In the genomic region with DNA sequence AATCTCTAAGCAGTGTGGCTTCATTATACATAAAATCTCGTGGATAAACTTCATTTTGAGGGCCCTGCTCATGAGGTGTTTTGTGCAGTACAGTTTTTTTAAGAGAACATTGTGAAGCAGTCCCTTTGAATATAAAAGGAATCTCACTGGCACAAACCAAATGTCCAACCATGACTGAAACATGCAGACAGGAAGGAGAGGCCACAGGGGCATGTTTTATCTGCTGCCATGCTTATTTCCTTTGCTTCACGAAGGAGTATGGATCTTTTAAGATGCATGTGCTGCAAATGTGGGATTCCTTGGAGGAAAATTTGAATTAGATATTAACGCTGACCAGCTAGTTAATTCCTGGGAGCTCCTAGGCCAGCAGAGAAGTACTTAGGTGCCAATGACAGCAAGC, we compare ENCODE assay signal across 19 cellular contexts.
DNase-seq lines count a peak whose midpoint lies in the region; ATAC-seq and TF ChIP-seq lines count a peak whose summit lies in the region.
"Had no signal": no experiment of that assay in that cellular context is flagged by ENCODE, and none has a peak within 500 bp of the region (broad histone marks: within the 10 kb centered on the region; RNA-seq: fewer than 3 reads in every experiment).

No MANE protein-coding gene starts in this region.

- ATAC-seq in right cardiac atrium (no peak), left ventricle myocardium superior (no peak)
- ATAC-seq in activated CD8-positive, alpha-beta memory T cell treated with anti-CD3 and anti-CD28 coated beads, Interleukin-2, amount 10 ng/mL, durations not matched to agents 7 days and 5 days = no peak
- ATAC-seq: CD8-positive, alpha-beta T cell; GM12878 had no signal

- H3K27me3 Mint-ChIP-seq in nephron (ENCODE audit: low read depth) = no peaks in the 10 kb centered on the region
- no peaks in the 10 kb centered on the region for H3K27me3 Mint-ChIP-seq in activated CD8-positive, alpha-beta memory T cell treated with anti-CD3 and anti-CD28 coated beads, Interleukin-2, amount 10 ng/mL, durations not matched to agents 7 days and 5 days

- H3K4me1 ChIP-seq in right cardiac atrium (ENCODE audit: control insufficient read depth, insufficient read depth, low read length) (peaks cover 6% of the 10 kb centered on the region), esophagus muscularis mucosa (peaks cover 13 to 46% (median 43%) of the 10 kb centered on the region in 4 donors), adrenal gland (replicated peaks in 1 of 2) (peaks cover 7% of the 10 kb centered on the region in 2 donors)
- H3K4me1 ChIP-seq: BLaER1 treated with 17β-estradiol and CSF1 and Interleukin-3, amounts not matched to agents 10 nM and 100 nM had no signal

- H3K9me3 ChIP-seq in right cardiac atrium (ENCODE audit: control insufficient read depth, low read length) (no peaks in the 10 kb centered on the region), esophagus muscularis mucosa (no peaks in the 10 kb centered on the region), adrenal gland (replicated peaks in 1 of 3) (no peaks in the 10 kb centered on the region)
- H3K9me3 ChIP-seq: BLaER1 treated with 17β-estradiol and CSF1 and Interleukin-3, amounts not matched to agents 10 nM and 100 nM had no signal

- DNase-seq in right cardiac atrium (no peak), left ventricle myocardium superior (no peak), esophagus muscularis mucosa (ENCODE audit: extremely low spot score) (no peak), adrenal gland (no peak)
- no peak for DNase-seq in activated CD8-positive, alpha-beta memory T cell treated with anti-CD3 and anti-CD28 coated beads, Interleukin-2, amount 10 ng/mL, durations not matched to agents 7 days and 5 days
- DNase-seq in stimulated activated CD4-positive, alpha-beta T cell treated with anti-CD3 and anti-CD28 coated beads, Interleukin-4, amount 100 ng/mL, for 24 hours = no peak
- DNase-seq: Calu3; CD8-positive, alpha-beta T cell; KG1; NCI-H1417 treated with DMSO at 0.1 percent for 48 hours; NCI-H1930; NCI-H226; NCI-H524; NCI-H82; OCI-M1; SHP77 treated with DMSO at 0.1 percent for 48 hours had no signal

- peaks cover 13% of the 10 kb centered on the region for H3K36me3 Mint-ChIP-seq in nephron (ENCODE audit: low read depth)
- no peaks in the 10 kb centered on the region for H3K36me3 Mint-ChIP-seq in activated CD8-positive, alpha-beta memory T cell treated with anti-CD3 and anti-CD28 coated beads, Interleukin-2, amount 10 ng/mL, durations not matched to agents 7 days and 5 days
- H3K36me3 Mint-ChIP-seq: CD8-positive, alpha-beta T cell had no signal

- intact Hi-C loops in right cardiac atrium (cut with DNase I) (no loop called here), left ventricle myocardium superior (cut with micrococcal nuclease) (no loop called here), esophagus muscularis mucosa (cut with DNase I) (no loop called here), adrenal gland (cut with DNase I) (no loop called here)

- H3K4me3 ChIP-seq in right cardiac atrium (ENCODE audit: low read length) (no peak overlapping the region), esophagus muscularis mucosa (no peak overlapping the region), adrenal gland (no peak overlapping the region)
- H3K4me3 ChIP-seq: BLaER1 treated with 17β-estradiol and CSF1 and Interleukin-3, amounts not matched to agents 10 nM and 100 nM; GM12878 had no signal

- H3K9me3 Mint-ChIP-seq in nephron = no peaks in the 10 kb centered on the region
- peaks cover 2% of the 10 kb centered on the region for H3K9me3 Mint-ChIP-seq in activated CD8-positive, alpha-beta memory T cell treated with anti-CD3 and anti-CD28 coated beads, Interleukin-2, amount 10 ng/mL, durations not matched to agents 7 days and 5 days (ENCODE audit: low read depth)
- H3K9me3 Mint-ChIP-seq: CD8-positive, alpha-beta T cell had no signal

- no peak for TF ChIP-seq CTCF in esophagus muscularis mucosa (IDR thresholded peaks at IDR 0.05)
- TF ChIP-seq CTCF in nephron (IDR thresholded peaks at IDR 0.05; ENCODE audit: unreplicated experiment in 3 of 3) = no peak
- no peak for TF ChIP-seq CTCF in adrenal gland (IDR thresholded peaks at IDR 0.05)

- H3K36me3 ChIP-seq in esophagus muscularis mucosa = peaks cover 0 to 10% (median 0%) of the 10 kb centered on the region in 4 donors
- no peaks in the 10 kb centered on the region for H3K36me3 ChIP-seq in adrenal gland (replicated peaks in 1 of 2)

- peaks cover 47% of the 10 kb centered on the region for H3K4me1 Mint-ChIP-seq in nephron
- H3K4me1 Mint-ChIP-seq in activated CD8-positive, alpha-beta memory T cell treated with anti-CD3 and anti-CD28 coated beads, Interleukin-2, amount 10 ng/mL, durations not matched to agents 7 days and 5 days = no peaks in the 10 kb centered on the region

- H3K27me3 ChIP-seq in right cardiac atrium (ENCODE audit: control insufficient read depth, insufficient read depth) = no peaks in the 10 kb centered on the region
- H3K27me3 ChIP-seq in esophagus muscularis mucosa = no peaks in the 10 kb centered on the region
- H3K27me3 ChIP-seq in adrenal gland = no peaks in the 10 kb centered on the region
- H3K27me3 ChIP-seq: BLaER1 treated with 17β-estradiol and CSF1 and Interleukin-3, amounts not matched to agents 10 nM and 100 nM had no signal

- CTCF ChIA-PET in activated CD8-positive, alpha-beta memory T cell treated with anti-CD3 and anti-CD28 coated beads, Interleukin-2, amount 10 ng/mL, durations not matched to agents 7 days and 5 days (lab: Charles Lee) = no interaction called here

- H3K27ac Mint-ChIP-seq in nephron = peak overlapping the region in 2 of 3 experiments; percentile 74 to 97
- H3K27ac Mint-ChIP-seq in activated CD8-positive, alpha-beta memory T cell treated with anti-CD3 and anti-CD28 coated beads, Interleukin-2, amount 10 ng/mL, durations not matched to agents 7 days and 5 days = no peak overlapping the region
- H3K27ac Mint-ChIP-seq: CD8-positive, alpha-beta T cell had no signal

- H3K4me3 Mint-ChIP-seq in nephron = no peak overlapping the region
- H3K4me3 Mint-ChIP-seq in activated CD8-positive, alpha-beta memory T cell treated with anti-CD3 and anti-CD28 coated beads, Interleukin-2, amount 10 ng/mL, durations not matched to agents 7 days and 5 days = no peak overlapping the region
- H3K4me3 Mint-ChIP-seq: CD8-positive, alpha-beta T cell had no signal

- H3K27ac ChIP-seq in right cardiac atrium (ENCODE audit: low read length) (peak overlapping the region; percentile 67), esophagus muscularis mucosa (replicated peaks in 1 of 4) (peak overlapping the region in 3 of 4 donors; percentile 59 to 71 (median 59)), adrenal gland (no peak overlapping the region)
- H3K27ac ChIP-seq: BLaER1 treated with 17β-estradiol and CSF1 and Interleukin-3, amounts not matched to agents 10 nM and 100 nM had no signal

- 55% methylated on average over 3 of the region's 3 CpGs for WGBS in right cardiac atrium
- WGBS in esophagus muscularis mucosa = 77% methylated on average over 3 of the region's 3 CpGs
- WGBS in adrenal gland, 4 donors = 72 to 81% (median 78%) methylated on average over 3 of the region's 3 CpGs

- TF ChIP-seq EP300 in esophagus muscularis mucosa (IDR thresholded peaks at IDR 0.05) = no peak

- TF ChIP-seq POLR2A in esophagus muscularis mucosa (IDR thresholded peaks at IDR 0.05; ENCODE audit: low read depth) (no peak), adrenal gland (IDR thresholded peaks at IDR 0.05) (no peak)

Comparison
In these comparisons a context has a peak if more than half of its experiments do, and no peak if none do; other contexts are left out.
1. H3K27ac ChIP-seq: peak in right cardiac atrium (single experiment) and esophagus muscularis mucosa (3 of 4); none in adrenal gland (0 of 5).